1 cellular context compared by ENCODE assay signal in genomic region chr12:123907726-123908476, GRCh38.
TF ChIP-seq lines count a peak whose summit lies in the region.

No MANE protein-coding gene starts in this region.

TF ChIP-seq in GM23338, 12 proteins besides CTCF, POLR2A, EP300 and RAD21 (continued from another document):
- TF ChIP-seq ZNF331 (CRISPR knock-in tag; IDR thresholded peaks at IDR 0.05; ENCODE audit: low read depth) (no peak), CREB1 (CRISPR knock-in tag; IDR thresholded peaks at IDR 0.05; ENCODE audit: low read depth) (no peak), EZH2phosphoT487 (IDR thresholded peaks at IDR 0.05; ENCODE audit: unreplicated experiment) (no peak), ETS1 (IDR thresholded peaks at IDR 0.05) (no peak), JUNB (IDR thresholded peaks at IDR 0.05; ENCODE audit: unreplicated experiment) (no peak), NANOG (IDR thresholded peaks at IDR 0.05; ENCODE audit: borderline replicate concordance) (no peak)
